ENCODE assay signal across 8 cellular contexts in genomic region chr2:102735431-102736130, GRCh38. TPM values are rescaled to one million over a fixed set of nuclear protein-coding genes. Genes with fewer than 3 reads are reported as not detected.
DNase-seq lines count a peak whose midpoint lies in the region; ATAC-seq and TF ChIP-seq lines count a peak whose summit lies in the region.

No MANE protein-coding gene starts in this region.

- peaks cover 13% of the 10 kb centered on the region for H3K36me3 Mint-ChIP-seq in activated CD8-positive, alpha-beta memory T cell treated with anti-CD3 and anti-CD28 coated beads, Interleukin-2, amount 10 ng/mL, durations not matched to agents 7 days and 5 days
- peaks cover 0 to 14% (median 0%) of the 10 kb centered on the region in 5 donors for H3K36me3 Mint-ChIP-seq in naive thymus-derived CD4-positive, alpha-beta T cell

- H3K4me1 ChIP-seq in PC-3 (ENCODE audit: insufficient read depth, low read length), result peaks cover 21% of the 10 kb centered on the region
- peaks cover 11% of the 10 kb centered on the region for H3K4me1 ChIP-seq in effector memory CD4-positive, alpha-beta T cell (ENCODE audit: control insufficient read depth, insufficient read depth, low read length, poor library complexity, severe bottlenecking)
- peaks cover 13 to 18% of the 10 kb centered on the region in 2 donors for H3K4me1 ChIP-seq in naive thymus-derived CD4-positive, alpha-beta T cell (ENCODE audit: control insufficient read depth in 2 of 2, insufficient read depth in 2 of 2, low read length in 2 of 2)

- peak overlapping the region; percentile 89 for H3K27ac Mint-ChIP-seq in activated CD8-positive, alpha-beta memory T cell treated with anti-CD3 and anti-CD28 coated beads, Interleukin-2, amount 10 ng/mL, durations not matched to agents 7 days and 5 days
- peak overlapping the region in 8 of 9 donors; percentile 53 to 95 (median 86) for H3K27ac Mint-ChIP-seq in naive thymus-derived CD4-positive, alpha-beta T cell

- no peak for TF ChIP-seq CTCF in PC-3 (conservative IDR thresholded peaks at IDR 0.05; ENCODE audit: low read depth, low read length)

- H3F3A ChIP-seq in PC-3 (ENCODE audit: low read length, unreplicated experiment), result no peaks in the 10 kb centered on the region

- DNase-seq in activated CD8-positive, alpha-beta memory T cell treated with anti-CD3 and anti-CD28 coated beads, Interleukin-2, amount 10 ng/mL, durations not matched to agents 7 days and 5 days, result no peak
- DNase-seq in activated CD8-positive, alpha-beta memory T cell treated with anti-CD3 and anti-CD28 coated beads, Interleukin-2, amount 50 U/mL, for 4 hours, result no peak
- DNase-seq in PC-3 (no peak), occipital lobe (lab: John Stamatoyannopoulos, UW) (no peak)
- no peak for DNase-seq in effector memory CD4-positive, alpha-beta T cell
- no peak for DNase-seq in naive thymus-derived CD4-positive, alpha-beta T cell

- no peaks in the 10 kb centered on the region for H3K9me2 ChIP-seq in PC-3 (replicated peaks; ENCODE audit: low read length)

- intact Hi-C loops in PC-3 (cut with micrococcal nuclease), result no loop called here
- intact Hi-C loops in naive thymus-derived CD4-positive, alpha-beta T cell (cut with micrococcal nuclease), result no loop called here

- H3K4me1 Mint-ChIP-seq in activated CD8-positive, alpha-beta memory T cell treated with anti-CD3 and anti-CD28 coated beads, Interleukin-2, amount 10 ng/mL, durations not matched to agents 7 days and 5 days, result peaks cover 29% of the 10 kb centered on the region
- H3K4me1 Mint-ChIP-seq in naive thymus-derived CD4-positive, alpha-beta T cell, result peaks cover 21 to 49% (median 39%) of the 10 kb centered on the region in 7 donors

- H2AFZ ChIP-seq in PC-3 (ENCODE audit: low read length), result peak overlapping the region; percentile 97

- no peaks in the 10 kb centered on the region for H3K27me3 Mint-ChIP-seq in activated CD8-positive, alpha-beta memory T cell treated with anti-CD3 and anti-CD28 coated beads, Interleukin-2, amount 10 ng/mL, durations not matched to agents 7 days and 5 days
- H3K27me3 Mint-ChIP-seq in naive thymus-derived CD4-positive, alpha-beta T cell, result no peaks in the 10 kb centered on the region

- H3K9me3 ChIP-seq in PC-3 (ENCODE audit: low read length), result no peaks in the 10 kb centered on the region
- no peaks in the 10 kb centered on the region for H3K9me3 ChIP-seq in effector memory CD4-positive, alpha-beta T cell (ENCODE audit: control insufficient read depth, low read length)
- no peaks in the 10 kb centered on the region for H3K9me3 ChIP-seq in naive thymus-derived CD4-positive, alpha-beta T cell (ENCODE audit: control insufficient read depth in 2 of 3, low read length in 3 of 3)

- H3K9ac ChIP-seq in PC-3 (ENCODE audit: low read length), result peak overlapping the region; percentile 76

- H3K36me3 ChIP-seq in PC-3 (ENCODE audit: low read depth, low read length), result peaks cover 8% of the 10 kb centered on the region; the same call in 1 of the 2 replicates
- H3K36me3 ChIP-seq in effector memory CD4-positive, alpha-beta T cell (ENCODE audit: control insufficient read depth, insufficient read depth, low read length), result peaks cover 5% of the 10 kb centered on the region
- peaks cover 0 to 10% (median 0%) of the 10 kb centered on the region in 3 experiments for H3K36me3 ChIP-seq in naive thymus-derived CD4-positive, alpha-beta T cell (ENCODE audit: control insufficient read depth in 2 of 3, insufficient read depth in 3 of 3, low read length in 3 of 3)

- no peaks in the 10 kb centered on the region for H4K20me1 ChIP-seq in PC-3 (ENCODE audit: low read length)

- POLR2A ChIA-PET in PC-3 (lab: Charles Lee; ENCODE audit: unreplicated experiment), result no interaction called here
- POLR2A ChIA-PET in naive thymus-derived CD4-positive, alpha-beta T cell (lab: Charles Lee), result interaction anchor here (0.8 kb wide), 1 partner anchor 20 kb away, joined by 3 read pairs; no protein-coding TSS in a partner anchor

- no peaks in the 10 kb centered on the region for H3K9me3 Mint-ChIP-seq in activated CD8-positive, alpha-beta memory T cell treated with anti-CD3 and anti-CD28 coated beads, Interleukin-2, amount 10 ng/mL, durations not matched to agents 7 days and 5 days (ENCODE audit: low read depth)
- H3K9me3 Mint-ChIP-seq in naive thymus-derived CD4-positive, alpha-beta T cell, result no peaks in the 10 kb centered on the region

- H3K27ac ChIP-seq in PC-3 (ENCODE audit: low read length), result no peak overlapping the region
- no peak overlapping the region for H3K27ac ChIP-seq in effector memory CD4-positive, alpha-beta T cell (ENCODE audit: insufficient read depth, low read length, poor library complexity, severe bottlenecking)
- peak overlapping the region; percentile 65 for H3K27ac ChIP-seq in naive thymus-derived CD4-positive, alpha-beta T cell (ENCODE audit: low read depth, low read length)

- H3K4me3 ChIP-seq in PC-3 (ENCODE audit: low read length), result peak overlapping the region; percentile 89
- peak overlapping the region; percentile 93 for H3K4me3 ChIP-seq in effector memory CD4-positive, alpha-beta T cell (ENCODE audit: insufficient read depth, low read depth, low read length, poor library complexity, severe bottlenecking)
- peak overlapping the region; percentile 92 for H3K4me3 ChIP-seq in naive thymus-derived CD4-positive, alpha-beta T cell (ENCODE audit: low read length)

- no peak for ATAC-seq in activated CD8-positive, alpha-beta memory T cell treated with anti-CD3 and anti-CD28 coated beads, Interleukin-2, amount 10 ng/mL, durations not matched to agents 7 days and 5 days
- no peak for ATAC-seq in PC-3
- no peak for ATAC-seq in naive thymus-derived CD4-positive, alpha-beta T cell
- no peak for ATAC-seq in GM18519 (IDR thresholded peaks at IDR 0.05; ENCODE audit: low FRiP score, unreplicated experiment)
- ATAC-seq in HG02885 (IDR thresholded peaks at IDR 0.05; ENCODE audit: poor library complexity, unreplicated experiment), result no peak

- H3K79me2 ChIP-seq in PC-3 (ENCODE audit: low read length), result peaks cover 53% of the 10 kb centered on the region

- no TSS peak for BruUV-seq in PC-3 (replicated peaks; lab: Mats Ljungman, UMichigan)

- CTCF ChIA-PET in activated CD8-positive, alpha-beta memory T cell treated with anti-CD3 and anti-CD28 coated beads, Interleukin-2, amount 10 ng/mL, durations not matched to agents 7 days and 5 days (lab: Charles Lee), result interaction anchor here (1.2 to 5.6 kb wide), 2 partner anchors 18 to 495 kb away, joined by 3 to 47 read pairs; no protein-coding TSS in a partner anchor
- CTCF ChIA-PET in PC-3 (lab: Charles Lee), result interaction anchor here (1.2 kb wide), 1 partner anchor 70 kb away, joined by 5 read pairs; no protein-coding TSS in a partner anchor
- CTCF ChIA-PET in naive thymus-derived CD4-positive, alpha-beta T cell (lab: Charles Lee), result interaction anchor here (1.3 to 1.7 kb wide), 2 partner anchors 18 kb away, joined by 5 read pairs; no protein-coding TSS in a partner anchor

- peak overlapping the region; percentile 97 for H3K4me2 ChIP-seq in PC-3 (ENCODE audit: low read length)

- H3K27me3 ChIP-seq in PC-3 (ENCODE audit: low read length), result no peaks in the 10 kb centered on the region
- H3K27me3 ChIP-seq in effector memory CD4-positive, alpha-beta T cell (replicated peaks; ENCODE audit: control insufficient read depth, insufficient read depth, low read length, poor library complexity, severe bottlenecking), result no peaks in the 10 kb centered on the region
- no peaks in the 10 kb centered on the region for H3K27me3 ChIP-seq in naive thymus-derived CD4-positive, alpha-beta T cell (ENCODE audit: control insufficient read depth in 2 of 2, insufficient read depth in 2 of 2, low read length in 2 of 2)

- H3K4me3 Mint-ChIP-seq in activated CD8-positive, alpha-beta memory T cell treated with anti-CD3 and anti-CD28 coated beads, Interleukin-2, amount 10 ng/mL, durations not matched to agents 7 days and 5 days, result peak overlapping the region; percentile 92
- H3K4me3 Mint-ChIP-seq in naive thymus-derived CD4-positive, alpha-beta T cell, result peak overlapping the region; percentile 91 to 97 (median 96)

RNA-seq across cellular contexts. Expression of gene TMEM182, which starts 26.2 kb away (rescaled TPM):
- 1 to 10 TPM; 3.7 to 4.4 TPM for total RNA-seq in activated CD8-positive, alpha-beta memory T cell treated with anti-CD3 and anti-CD28 coated beads, Interleukin-2, amount 10 ng/mL, durations not matched to agents 7 days and 5 days
- total RNA-seq in PC-3 (2014; rRNA removed) (4.5 and 6.5 TPM in 2 replicates), occipital lobe (3.6 TPM)
- total RNA-seq in naive thymus-derived CD4-positive, alpha-beta T cell, result 1 to 10 TPM; 3.4 to 5.8 (median 4.5) TPM
- polyA plus RNA-seq in naive thymus-derived CD4-positive, alpha-beta T cell, result 1 to 10 TPM; 6.4 to 9.0 TPM
